Comparison of ENCODE assay signal across 26 cellular contexts in genomic region chr2:29946465-29946864, GRCh38. TPM values are rescaled to one million over a fixed set of nuclear protein-coding genes. Genes with fewer than 3 reads are reported as not detected.
"Had no signal": no experiment of that assay in that cellular context is flagged by ENCODE, and none has a peak within 500 bp of the region (broad histone marks: within the 10 kb centered on the region; RNA-seq: fewer than 3 reads in every experiment).

No MANE protein-coding gene starts in this region.

- H3K4me3 ChIP-seq: coronary artery, dorsolateral prefrontal cortex, esophagus squamous epithelium, gastrocnemius medialis, heart right ventricle, left lung, lower lobe of right lung, mucosa of descending colon had no signal

- H3K4me1 ChIP-seq: gastrocnemius medialis, heart right ventricle, left lung, lower lobe of right lung had no signal

- ATAC-seq: gastrocnemius medialis; heart right ventricle; left cardiac atrium; left lung; left ventricle myocardium superior; lower lobe of right lung; mucosa of descending colon; naive thymus-derived CD8-positive, alpha-beta T cell had no signal

- DNase-seq: dermis blood vessel endothelial cell; dorsolateral prefrontal cortex; effector CD4-positive, alpha-beta T cell; effector memory CD4-positive, alpha-beta T cell; esophagus squamous epithelium; foreskin fibroblast; foreskin melanocyte; gastrocnemius medialis; glutamatergic neuron; head of caudate nucleus; heart right ventricle; hippocampal formation; left cardiac atrium; left lung; left ventricle myocardium superior; lower lobe of right lung; mesenchymal stem cell; mucosa of descending colon; naive B cell; naive thymus-derived CD8-positive, alpha-beta T cell had no signal

- H3K36me3 ChIP-seq: esophagus squamous epithelium, gastrocnemius medialis, heart right ventricle, left lung, lower lobe of right lung had no signal

- H3K27ac ChIP-seq: coronary artery, dorsolateral prefrontal cortex, esophagus squamous epithelium, gastrocnemius medialis, heart right ventricle, left lung, lower lobe of right lung had no signal

- H3K9me3 ChIP-seq: esophagus squamous epithelium, gastrocnemius medialis, lower lobe of right lung, mucosa of descending colon had no signal

- H3K27me3 ChIP-seq: esophagus squamous epithelium, gastrocnemius medialis, left lung had no signal

RNA-seq across cellular contexts. Expression of gene ALK, which starts 25.1 kb away (rescaled TPM):
- total RNA-seq: dermis blood vessel endothelial cell; endothelial cell of umbilical vein; gastrocnemius medialis; glomerular endothelial cell; kidney epithelial cell; left ventricle myocardium superior; lung microvascular endothelial cell; naive thymus-derived CD8-positive, alpha-beta T cell had no signal
- polyA plus RNA-seq: endothelial cell of umbilical vein, keratinocyte had no signal
